8 cellular contexts compared by ENCODE assay signal in the genomic region with DNA sequence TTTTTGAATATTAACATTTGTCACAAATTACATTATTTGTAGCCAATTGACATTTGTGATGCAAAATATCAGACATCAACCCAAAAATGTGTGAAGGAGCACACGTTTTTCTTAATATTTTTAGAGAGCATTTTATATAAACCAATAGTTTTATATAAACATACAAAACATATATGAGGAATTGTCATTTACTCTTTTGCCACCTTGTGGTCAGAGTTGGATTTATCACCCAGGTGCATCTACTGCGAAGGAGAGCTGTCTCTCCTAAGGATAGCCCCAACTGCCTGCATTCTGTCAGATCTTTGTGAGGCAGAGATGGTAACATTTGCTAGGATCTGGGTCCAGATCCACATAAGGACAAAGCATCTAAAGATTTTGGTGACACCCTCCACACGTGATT. TPM values are rescaled to one million over a fixed set of nuclear protein-coding genes. Genes with fewer than 3 reads are reported as not detected.
A peak's percentile ranks its signal among the peaks of the same experiment; 100 is the strongest.
DNase-seq lines count a peak whose midpoint lies in the region; ATAC-seq lines count a peak whose summit lies in the region.

No MANE protein-coding gene starts in this region.

- no peak for ATAC-seq in esophagus mucosa

- DNase-seq in AG08396 (ENCODE audit: low spot score) (peak; percentile 35), EH (ENCODE audit: low read depth) (peak; percentile 26), NCI-H1105 treated with DMSO at 0.1 percent for 48 hours (lab: John Stamatoyannopoulos, UW) (peak; percentile 27), astrocyte of the hippocampus (ENCODE audit: low read depth, low spot score) (peak; percentile 44), lung microvascular endothelial cell (ENCODE audit: low read depth in 2 of 2) (peak; percentile 34 to 66), activated gamma-delta T cell treated with Interleukin-2 at 50 U/mL for 16 hours (no peak)
- no peak for DNase-seq in activated effector memory CD4-positive, alpha-beta T cell treated with anti-CD3 and anti-CD28 coated beads, Interleukin-2, amount 50 U/mL, for 16 hours

RNA-seq across cellular contexts. Expression of a gene that starts 2.5 kb away (rescaled TPM):
- total RNA-seq in lung microvascular endothelial cell (2.2 and 2.6 TPM in 2 replicates), esophagus mucosa (1.2 TPM)

RNA-seq across cellular contexts. Expression of a gene that starts 45.6 kb away (rescaled TPM):
- total RNA-seq in lung microvascular endothelial cell (4.6 and 6.3 TPM in 2 replicates), esophagus mucosa (5.8 TPM)

RNA-seq across cellular contexts. Expression of a gene that starts 47.6 kb away (rescaled TPM):
- not detected in 2 replicates for total RNA-seq in lung microvascular endothelial cell
- not detected for total RNA-seq in esophagus mucosa

Comparison
In these comparisons a context has a peak if more than half of its experiments do, and no peak if none do; other contexts are left out.
1. DNase-seq: peak in AG08396 (single experiment), EH (single experiment), NCI-H1105 treated with DMSO at 0.1 percent for 48 hours (single experiment), astrocyte of the hippocampus (single experiment) and lung microvascular endothelial cell (2 of 2); none in activated effector memory CD4-positive, alpha-beta T cell treated with anti-CD3 and anti-CD28 coated beads, Interleukin-2, amount 50 U/mL, for 16 hours (single experiment) and activated gamma-delta T cell treated with Interleukin-2 at 50 U/mL for 16 hours (single experiment).